ENCODE assay signal across 8 cellular contexts in genomic region chr10:30413996-30414576, GRCh38. TPM values are rescaled to one million over a fixed set of nuclear protein-coding genes. Genes with fewer than 3 reads are reported as not detected.
DNase-seq lines count a peak whose midpoint lies in the region; ATAC-seq, FAIRE-seq and TF ChIP-seq lines count a peak whose summit lies in the region.

No MANE protein-coding gene starts in this region.

- dilution Hi-C loops in mammary epithelial cell (cut with HindIII; ENCODE audit: low sequenced_read_pairs) = no loop called here

- DNase-seq in D721Med (ENCODE audit: insufficient read length, low spot score) (no peak), NCI-H2107 treated with DMSO at 0.1 percent for 48 hours (lab: John Stamatoyannopoulos, UW; ENCODE audit: unreplicated experiment) (peak; percentile 12), mammary epithelial cell (peak; percentile 48), left colon (no peak), type B pancreatic cell (ENCODE audit: extremely low spot score, unreplicated experiment) (no peak), C1 segment of cervical spinal cord (lab: John Stamatoyannopoulos, UW) (no peak)

- no peak overlapping the region for H3K4me2 ChIP-seq in mammary epithelial cell (ENCODE audit: insufficient read depth, low read depth, low read length)

- intact Hi-C loops in mammary epithelial cell (cut with micrococcal nuclease) = loop anchor here (1.0 kb wide), 3 partner anchors 22 to 177 kb away; no protein-coding TSS in a partner anchor
- intact Hi-C loops in left colon (cut with DNase I, micrococcal nuclease) = loop anchor here (2.0 to 10.0 kb wide), 2 partner anchors 119 to 121 kb away; no protein-coding TSS in a partner anchor

- H2AFZ ChIP-seq in mammary epithelial cell (ENCODE audit: low read depth, low read length) = no peak overlapping the region

- H3K27ac ChIP-seq in mammary epithelial cell (ENCODE audit: insufficient read depth, low read depth, low read length) = no peak overlapping the region

- H3K4me1 Mint-ChIP-seq in type B pancreatic cell (ENCODE audit: unreplicated experiment) = peaks cover 11% of the 10 kb centered on the region

- in situ Hi-C loops in mammary epithelial cell (cut with MboI; ENCODE audit: low sequenced_read_pairs in 2 of 2) = loop anchor here in 1 of 2 donors (5.0 kb wide), 1 partner anchor 118 kb away; no protein-coding TSS in a partner anchor

- no peaks in the 10 kb centered on the region for H3K4me1 ChIP-seq in mammary epithelial cell (ENCODE audit: insufficient read depth, low read length)

- H3K36me3 ChIP-seq in mammary epithelial cell (ENCODE audit: insufficient read depth, low read length) = no peaks in the 10 kb centered on the region

- WGBS in mammary epithelial cell (ENCODE audit: low coverage, missing lambda C conversion rate) = 57% methylated on average over 2 of the region's 3 CpGs

- no peak overlapping the region for H3K9ac ChIP-seq in mammary epithelial cell (ENCODE audit: insufficient read depth, low read length)

- H3K4me3 ChIP-seq in mammary epithelial cell (replicated peaks in 1 of 3; ENCODE audit: insufficient read depth in 1 of 3, low read depth in 2 of 3, low read length in 3 of 3) = no peak overlapping the region

- H3K27me3 Mint-ChIP-seq in type B pancreatic cell = no peaks in the 10 kb centered on the region

- H3K27me3 ChIP-seq in mammary epithelial cell (ENCODE audit: insufficient read depth, low read length) = no peaks in the 10 kb centered on the region

- H3K36me3 Mint-ChIP-seq in type B pancreatic cell = no peaks in the 10 kb centered on the region

- no peak overlapping the region for H3K4me3 Mint-ChIP-seq in type B pancreatic cell

- H3K79me2 ChIP-seq in mammary epithelial cell (ENCODE audit: insufficient read depth, low read length) = no peaks in the 10 kb centered on the region

- TF ChIP-seq CTCF in D721Med (IDR thresholded peaks at IDR 0.05; ENCODE audit: insufficient read depth, missing control alignments) = peak; percentile 69
- peak; percentile 86 to 89 for TF ChIP-seq CTCF in mammary epithelial cell (conservative IDR thresholded peaks at IDR 0.05 in 1 of 2, IDR thresholded peaks at IDR 0.05 in 1 of 2; ENCODE audit: extremely low read depth in 1 of 2, insufficient read depth in 1 of 2, low read depth in 1 of 2, low read length in 2 of 2)
- peak; percentile 81 for TF ChIP-seq CTCF in type B pancreatic cell (conservative IDR thresholded peaks at IDR 0.05)

- peak; percentile 97 for FAIRE-seq in D721Med (lab: Jason Lieb, UNC)

- no peaks in the 10 kb centered on the region for H3K9me3 ChIP-seq in mammary epithelial cell (replicated peaks; ENCODE audit: insufficient read depth, low read length)

- no peak overlapping the region for H3K27ac Mint-ChIP-seq in type B pancreatic cell

- H4K20me1 ChIP-seq in mammary epithelial cell (ENCODE audit: insufficient read depth, low read length) = no peaks in the 10 kb centered on the region

- ATAC-seq in GM21360 (IDR thresholded peaks at IDR 0.05; ENCODE audit: unreplicated experiment) = peak; percentile 42
- peak; percentile 82 for ATAC-seq in left colon
- ATAC-seq in HG02588 (IDR thresholded peaks at IDR 0.05; ENCODE audit: unreplicated experiment) = no peak

- no peaks in the 10 kb centered on the region for H3K9me3 Mint-ChIP-seq in type B pancreatic cell

- no TSS peak for BruUV-seq in mammary epithelial cell (replicated peaks; lab: Mats Ljungman, UMichigan)

- CTCF ChIA-PET in mammary epithelial cell (lab: Charles Lee; ENCODE audit: low non-redundant PET) = interaction anchor here (0.6 kb wide), 1 partner anchor 72 kb away, joined by 10 read pairs; no protein-coding TSS in a partner anchor

RNA-seq across cellular contexts. Expression of gene MAP3K8, which starts 19.9 kb away (rescaled TPM):
- 1 to 10 TPM; 1.2 to 3.8 TPM for total RNA-seq in mammary epithelial cell
- 0.90 TPM for polyA plus RNA-seq in mammary epithelial cell
- polyA minus RNA-seq in mammary epithelial cell = not detected
- total RNA-seq in left colon = 10 to 100 TPM; 11.6 to 14.0 TPM
- total RNA-seq in type B pancreatic cell (ENCODE audit: low replicate concordance) = 22.6 and 37.3 TPM in 2 replicates

Comparison
In these comparisons a context has a peak if more than half of its experiments do, and no peak if none do; other contexts are left out.
1. DNase-seq: peak in NCI-H2107 treated with DMSO at 0.1 percent for 48 hours (single experiment) and mammary epithelial cell (single experiment); none in D721Med (single experiment), left colon (0 of 2), type B pancreatic cell (single experiment) and C1 segment of cervical spinal cord (0 of 14).
2. Peak in every context shown above with its lines, with median percentiles within 50 percentile points of each other: CTCF ChIP-seq.